In the genomic region with DNA sequence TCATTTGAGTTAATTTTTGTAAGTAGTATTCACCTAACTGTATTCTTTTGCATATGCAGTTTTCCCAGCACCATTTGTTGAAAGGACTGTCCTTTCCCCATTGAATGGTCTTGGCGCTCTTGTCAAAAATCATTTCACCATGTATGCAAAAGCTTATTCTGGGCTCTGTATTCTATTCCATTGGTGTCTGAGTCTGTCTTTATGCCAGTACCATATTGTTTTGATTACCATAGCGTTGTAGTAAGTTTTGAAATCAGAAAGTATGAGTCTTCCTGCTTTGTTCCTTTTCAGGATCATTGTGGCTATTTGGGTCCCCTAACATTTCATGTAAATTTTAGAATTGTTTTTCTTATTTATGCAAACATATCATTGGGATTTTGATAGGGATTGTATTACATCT, we compare ENCODE assay signal across 24 cellular contexts.
DNase-seq lines count a peak whose midpoint lies in the region; ATAC-seq, FAIRE-seq and TF ChIP-seq lines count a peak whose summit lies in the region.
"Had no signal": no experiment of that assay in that cellular context is flagged by ENCODE, and none has a peak within 500 bp of the region (broad histone marks: within the 10 kb centered on the region; RNA-seq: fewer than 3 reads in every experiment).

No MANE protein-coding gene starts in this region.

- intact Hi-C loops in HepG2 (cut with micrococcal nuclease; ENCODE audit: unreplicated experiment) (no loop called here), right lobe of liver (cut with DNase I) (no loop called here)
- intact Hi-C loops in CD4-positive, alpha-beta T cell (cut with DNase I, micrococcal nuclease): no loop called here

- peaks cover 55% of the 10 kb centered on the region for H3K36me3 Mint-ChIP-seq in endodermal cell (ENCODE audit: low read depth)
- peaks cover 74% of the 10 kb centered on the region for H3K36me3 Mint-ChIP-seq in CD4-positive, alpha-beta T cell (ENCODE audit: low read depth)

- no peaks in the 10 kb centered on the region for H4K20me1 ChIP-seq in HepG2 (ENCODE audit: insufficient read depth, low read length)

- CTCF ChIA-PET in HepG2 (lab: Yijun Ruan, JAX; ENCODE audit: low intra/inter-chr PET ratio, low total read pairs): no interaction called here
- CTCF ChIA-PET in CD4-positive, alpha-beta T cell (lab: Charles Lee): no interaction called here

- WGBS in HepG2 (ENCODE audit: low lambda C conversion rate): 95% methylated on average over 2 of the region's 2 CpGs
- WGBS in right lobe of liver (ENCODE audit: insufficient coverage, low coverage, low lambda C conversion rate, missing lambda C conversion rate): 93% methylated on average over 2 of the region's 2 CpGs
- WGBS in endodermal cell (ENCODE audit: insufficient coverage in 1 of 2, insufficient read length in 1 of 2), 2 experiments: 100% methylated on average over 1 to 2 of the region's 2 CpGs

- no peak overlapping the region for H2AFZ ChIP-seq in HepG2 (ENCODE audit: low read length)

- POLR2A ChIA-PET in HepG2 (lab: Yijun Ruan, JAX): no interaction called here
- POLR2A ChIA-PET in CD4-positive, alpha-beta T cell (lab: Charles Lee): interaction anchor here (0.6 kb wide), 1 partner anchor 20 kb away, joined by 4 read pairs; no protein-coding TSS in a partner anchor

- peaks cover 3% of the 10 kb centered on the region for H3K79me2 ChIP-seq in HepG2 (ENCODE audit: insufficient read depth, low read length)

- H3K27me3 ChIP-seq in HepG2 (ENCODE audit: control insufficient read depth in 1 of 2, insufficient read depth in 2 of 2, low read length in 2 of 2) (no peaks in the 10 kb centered on the region), right lobe of liver (no peaks in the 10 kb centered on the region), endodermal cell (ENCODE audit: control insufficient read depth, insufficient read depth, low read length, poor library complexity, severe bottlenecking) (no peaks in the 10 kb centered on the region)
- H3K27me3 ChIP-seq in CD4-positive, alpha-beta T cell (ENCODE audit: control insufficient read depth, insufficient read depth, low read length): no peaks in the 10 kb centered on the region
- H3K27me3 ChIP-seq: BLaER1 treated with 17β-estradiol and CSF1 and Interleukin-3, amounts not matched to agents 10 nM and 100 nM had no signal

- in situ Hi-C loops in HepG2 (cut with HindIII; ENCODE audit: extremely low pct_ligation_motif_present, low pct_unique_long_range_greater_than_20kb): no loop called here

- ATAC-seq in HepG2: no peak
- no peak for ATAC-seq in right lobe of liver
- no peak for ATAC-seq in CD4-positive, alpha-beta T cell (ENCODE audit: poor library complexity)
- ATAC-seq: A549, GM12878 had no signal

- H3K9ac ChIP-seq in HepG2 (ENCODE audit: insufficient read depth, low read depth, low read length) (no peak overlapping the region), endodermal cell (ENCODE audit: extremely low read depth, low read length, poor library complexity, severe bottlenecking) (no peak overlapping the region)
- H3K9ac ChIP-seq: BLaER1 treated with 17β-estradiol and CSF1 and Interleukin-3, amounts not matched to agents 10 nM and 100 nM had no signal

- H3K27ac ChIP-seq in HepG2 (ENCODE audit: extremely low read length, insufficient read depth, low read length) (no peak overlapping the region), right lobe of liver (no peak overlapping the region), endodermal cell (ENCODE audit: low read depth, low read length) (no peak overlapping the region)
- no peak overlapping the region for H3K27ac ChIP-seq in CD4-positive, alpha-beta T cell (ENCODE audit: low read depth, low read length)
- H3K27ac ChIP-seq: 22Rv1; A549; BLaER1 treated with 17β-estradiol and CSF1 and Interleukin-3, amounts not matched to agents 10 nM and 100 nM; C4-2B had no signal

- H3K36me3 ChIP-seq in HepG2 (replicated peaks in 1 of 2; ENCODE audit: control insufficient read depth in 1 of 2, insufficient read depth in 2 of 2, low read length in 2 of 2) (0 out of 5 replicates have a peak, but pooled peaks cover 0 to 4% of the 10 kb centered on the region in 2 experiments), right lobe of liver (no peaks in the 10 kb centered on the region), endodermal cell (ENCODE audit: control insufficient read depth, insufficient read depth, low read length) (peaks cover 38% of the 10 kb centered on the region)

- H3K4me1 ChIP-seq in HepG2 (ENCODE audit: insufficient read depth, low read length) (no peaks in the 10 kb centered on the region), right lobe of liver (no peaks in the 10 kb centered on the region), endodermal cell (ENCODE audit: control insufficient read depth, insufficient read depth, low read length) (no peaks in the 10 kb centered on the region)
- H3K4me1 ChIP-seq: A549 had no signal

- TF ChIP-seq EP300 in HepG2 (IDR thresholded peaks at IDR 0.05; ENCODE audit: low read depth in 2 of 2, low read length in 2 of 2) (no peak), HepG2 (CRISPR knock-in tag; IDR thresholded peaks at IDR 0.05; ENCODE audit: borderline replicate concordance) (no peak)

- H3K9me3 ChIP-seq in HepG2 (ENCODE audit: low read length) (0 out of 2 replicates have a peak, but pooled peaks cover 3% of the 10 kb centered on the region), right lobe of liver (no peaks in the 10 kb centered on the region), endodermal cell (ENCODE audit: control insufficient read depth, low read length) (peaks cover 52% of the 10 kb centered on the region)
- peaks cover 22% of the 10 kb centered on the region for H3K9me3 ChIP-seq in CD4-positive, alpha-beta T cell (ENCODE audit: control insufficient read depth, low read length)

- no peak overlapping the region for H3K27ac Mint-ChIP-seq in endodermal cell
- no peak overlapping the region for H3K27ac Mint-ChIP-seq in CD4-positive, alpha-beta T cell
- H3K27ac Mint-ChIP-seq: B cell; CD8-positive, alpha-beta memory T cell had no signal

- H3K4me3 ChIP-seq in HepG2 (replicated peaks in 1 of 3; ENCODE audit: insufficient read depth in 1 of 3, low read depth in 2 of 3, low read length in 3 of 3) (no peak overlapping the region), right lobe of liver (no peak overlapping the region), endodermal cell (ENCODE audit: low read length) (peak overlapping the region; percentile 5)
- H3K4me3 ChIP-seq: A549; BLaER1 treated with 17β-estradiol and CSF1 and Interleukin-3, amounts not matched to agents 10 nM and 100 nM; GM12878 had no signal

- TF ChIP-seq POLR2A in HepG2 (IDR thresholded peaks at IDR 0.05; ENCODE audit: insufficient read depth in 1 of 2, low read depth in 2 of 2, low read length in 2 of 2): no peak
- no peak for TF ChIP-seq POLR2A in right lobe of liver (IDR thresholded peaks at IDR 0.05)

- H3K4me2 ChIP-seq in HepG2 (ENCODE audit: low read depth, low read length): no peak overlapping the region
- H3K4me2 ChIP-seq: A549; BLaER1 treated with 17β-estradiol and CSF1 and Interleukin-3, amounts not matched to agents 10 nM and 100 nM had no signal

- H3K27me3 Mint-ChIP-seq in endodermal cell (ENCODE audit: insufficient read depth): no peaks in the 10 kb centered on the region
- no peaks in the 10 kb centered on the region for H3K27me3 Mint-ChIP-seq in CD4-positive, alpha-beta T cell
- H3K27me3 Mint-ChIP-seq: B cell; CD4-positive, alpha-beta memory T cell; CD8-positive, alpha-beta memory T cell had no signal

- DNase-seq in HepG2 (ENCODE audit: low spot score): no peak
- no peak for DNase-seq in right lobe of liver
- no peak for DNase-seq in endodermal cell
- peak; percentile 54 for DNase-seq in fibroblast of gingiva (ENCODE audit: low read depth)
- DNase-seq in NCI-H226: no peak
- DNase-seq in CD4-positive, alpha-beta T cell: no peak
- DNase-seq in putamen (ENCODE audit: low spot score): no peak
- DNase-seq: AML-193; CD4-positive, alpha-beta memory T cell; CD8-positive, alpha-beta memory T cell; COR-L47; DMS 273 treated with DMSO at 0.1 percent for 48 hours; DMS153; DMS53; DMS79; DND-41; EL; GDM1 had no signal

- peaks cover 37% of the 10 kb centered on the region for H3K9me3 Mint-ChIP-seq in endodermal cell
- peaks cover 15% of the 10 kb centered on the region for H3K9me3 Mint-ChIP-seq in CD4-positive, alpha-beta T cell

- TF ChIP-seq CTCF in HepG2 (CRISPR knock-in tag; IDR thresholded peaks at IDR 0.05) (no peak), right lobe of liver (IDR thresholded peaks at IDR 0.05) (no peak), endodermal cell (conservative IDR thresholded peaks at IDR 0.05) (no peak)
- TF ChIP-seq CTCF in CD4-positive, alpha-beta T cell (IDR thresholded peaks at IDR 0.05): no peak

- no peak overlapping the region for H3K4me3 Mint-ChIP-seq in endodermal cell
- no peak overlapping the region for H3K4me3 Mint-ChIP-seq in CD4-positive, alpha-beta T cell
- H3K4me3 Mint-ChIP-seq: B cell; CD4-positive, alpha-beta memory T cell; CD8-positive, alpha-beta memory T cell had no signal

- peak; percentile 23 for FAIRE-seq in HepG2 (lab: Jason Lieb, UNC)
- FAIRE-seq: A549, GM12878 had no signal

- no TSS peak for BruUV-seq in HepG2 (replicated peaks; lab: Mats Ljungman, UMichigan)

- peaks cover 3% of the 10 kb centered on the region for H3K4me1 Mint-ChIP-seq in endodermal cell
- H3K4me1 Mint-ChIP-seq in CD4-positive, alpha-beta T cell (ENCODE audit: low read depth): no peaks in the 10 kb centered on the region

- no peak for TF ChIP-seq RAD21 in HepG2 (CRISPR knock-in tag; IDR thresholded peaks at IDR 0.05)

TF ChIP-seq in HepG2, 621 proteins besides CTCF, POLR2A, EP300 and RAD21:
- TF ChIP-seq MEF2D (CRISPR knock-in tag; IDR thresholded peaks at IDR 0.05): no peak
- no peak for TF ChIP-seq ZNF570 (CRISPR knock-in tag; IDR thresholded peaks at IDR 0.05; ENCODE audit: borderline replicate concordance)
- no peak for TF ChIP-seq ARNTL (CRISPR knock-in tag; IDR thresholded peaks at IDR 0.05)
- no peak for TF ChIP-seq TAF1 (CRISPR knock-in tag; IDR thresholded peaks at IDR 0.05)
- no peak for TF ChIP-seq SP140L (CRISPR knock-in tag; IDR thresholded peaks at IDR 0.05; ENCODE audit: borderline replicate concordance)
- TF ChIP-seq STAT5B (CRISPR knock-in tag; IDR thresholded peaks at IDR 0.05): no peak
- TF ChIP-seq, protein P1, sequence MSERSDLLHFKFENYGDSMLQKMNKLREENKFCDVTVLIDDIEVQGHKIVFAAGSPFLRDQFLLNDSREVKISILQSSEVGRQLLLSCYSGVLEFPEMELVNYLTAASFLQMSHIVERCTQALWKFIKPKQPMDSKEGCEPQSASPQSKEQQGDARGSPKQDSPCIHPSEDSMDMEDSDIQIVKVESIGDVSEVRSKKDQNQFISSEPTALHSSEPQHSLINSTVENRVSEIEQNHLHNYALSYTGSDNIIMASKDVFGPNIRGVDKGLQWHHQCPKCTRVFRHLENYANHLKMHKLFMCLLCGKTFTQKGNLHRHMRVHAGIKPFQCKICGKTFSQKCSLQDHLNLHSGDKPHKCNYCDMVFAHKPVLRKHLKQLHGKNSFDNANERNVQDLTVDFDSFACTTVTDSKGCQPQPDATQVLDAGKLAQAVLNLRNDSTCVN (CRISPR knock-in tag; IDR thresholded peaks at IDR 0.05; ENCODE audit: borderline replicate concordance): no peak
- TF ChIP-seq ZNF121 (CRISPR knock-in tag; IDR thresholded peaks at IDR 0.05): no peak
